Comparison of ENCODE assay signal across 1 cellular context in the genomic region with DNA sequence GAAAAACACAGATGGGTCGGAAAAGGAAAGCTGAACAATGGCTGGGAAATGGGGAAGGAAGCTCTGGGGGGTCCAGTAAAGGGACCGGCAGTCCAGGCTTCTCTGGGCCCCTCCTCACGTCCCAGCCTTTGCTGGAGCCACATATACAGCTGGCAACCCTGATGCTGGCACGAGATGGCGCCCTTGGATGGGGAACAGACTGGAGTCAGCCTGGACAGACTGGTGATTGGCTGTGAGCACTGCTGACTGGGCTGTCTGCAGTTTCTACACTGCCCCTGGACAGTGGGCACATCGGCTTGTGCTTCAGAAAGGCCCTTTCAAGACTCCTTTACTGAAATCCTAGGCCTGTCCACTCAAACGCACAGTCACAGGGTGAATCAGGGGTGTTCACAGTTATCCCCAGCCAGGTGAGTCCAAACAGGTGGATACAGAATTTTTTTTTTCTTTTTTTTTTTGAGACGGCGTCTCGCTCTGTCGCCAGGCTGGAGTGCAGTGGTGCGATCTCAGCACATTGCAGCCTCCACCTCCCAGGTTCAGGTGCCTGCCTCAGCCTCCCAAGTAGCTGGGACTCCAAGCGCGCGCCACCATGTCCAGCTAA.
A peak's percentile ranks its signal among the peaks of the same experiment; 100 is the strongest.
TF ChIP-seq lines count a peak whose summit lies in the region.

No MANE protein-coding gene starts in this region.

TF ChIP-seq in HepG2, 621 proteins besides CTCF, POLR2A, EP300 and RAD21 (continued from another document and continues in another):
- TF ChIP-seq, protein P1, sequence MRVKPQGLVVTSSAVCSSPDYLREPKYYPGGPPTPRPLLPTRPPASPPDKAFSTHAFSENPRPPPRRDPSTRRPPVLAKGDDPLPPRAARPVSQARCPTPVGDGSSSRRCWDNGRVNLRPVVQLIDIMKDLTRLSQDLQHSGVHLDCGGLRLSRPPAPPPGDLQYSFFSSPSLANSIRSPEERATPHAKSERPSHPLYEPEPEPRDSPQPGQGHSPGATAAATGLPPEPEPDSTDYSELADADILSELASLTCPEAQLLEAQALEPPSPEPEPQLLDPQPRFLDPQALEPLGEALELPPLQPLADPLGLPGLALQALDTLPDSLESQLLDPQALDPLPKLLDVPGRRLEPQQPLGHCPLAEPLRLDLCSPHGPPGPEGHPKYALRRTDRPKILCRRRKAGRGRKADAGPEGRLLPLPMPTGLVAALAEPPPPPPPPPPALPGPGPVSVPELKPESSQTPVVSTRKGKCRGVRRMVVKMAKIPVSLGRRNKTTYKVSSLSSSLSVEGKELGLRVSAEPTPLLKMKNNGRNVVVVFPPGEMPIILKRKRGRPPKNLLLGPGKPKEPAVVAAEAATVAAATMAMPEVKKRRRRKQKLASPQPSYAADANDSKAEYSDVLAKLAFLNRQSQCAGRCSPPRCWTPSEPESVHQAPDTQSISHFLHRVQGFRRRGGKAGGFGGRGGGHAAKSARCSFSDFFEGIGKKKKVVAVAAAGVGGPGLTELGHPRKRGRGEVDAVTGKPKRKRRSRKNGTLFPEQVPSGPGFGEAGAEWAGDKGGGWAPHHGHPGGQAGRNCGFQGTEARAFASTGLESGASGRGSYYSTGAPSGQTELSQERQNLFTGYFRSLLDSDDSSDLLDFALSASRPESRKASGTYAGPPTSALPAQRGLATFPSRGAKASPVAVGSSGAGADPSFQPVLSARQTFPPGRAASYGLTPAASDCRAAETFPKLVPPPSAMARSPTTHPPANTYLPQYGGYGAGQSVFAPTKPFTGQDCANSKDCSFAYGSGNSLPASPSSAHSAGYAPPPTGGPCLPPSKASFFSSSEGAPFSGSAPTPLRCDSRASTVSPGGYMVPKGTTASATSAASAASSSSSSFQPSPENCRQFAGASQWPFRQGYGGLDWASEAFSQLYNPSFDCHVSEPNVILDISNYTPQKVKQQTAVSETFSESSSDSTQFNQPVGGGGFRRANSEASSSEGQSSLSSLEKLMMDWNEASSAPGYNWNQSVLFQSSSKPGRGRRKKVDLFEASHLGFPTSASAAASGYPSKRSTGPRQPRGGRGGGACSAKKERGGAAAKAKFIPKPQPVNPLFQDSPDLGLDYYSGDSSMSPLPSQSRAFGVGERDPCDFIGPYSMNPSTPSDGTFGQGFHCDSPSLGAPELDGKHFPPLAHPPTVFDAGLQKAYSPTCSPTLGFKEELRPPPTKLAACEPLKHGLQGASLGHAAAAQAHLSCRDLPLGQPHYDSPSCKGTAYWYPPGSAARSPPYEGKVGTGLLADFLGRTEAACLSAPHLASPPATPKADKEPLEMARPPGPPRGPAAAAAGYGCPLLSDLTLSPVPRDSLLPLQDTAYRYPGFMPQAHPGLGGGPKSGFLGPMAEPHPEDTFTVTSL (CRISPR knock-in tag; IDR thresholded peaks at IDR 0.05; ENCODE audit: borderline replicate concordance): no peak
- TF ChIP-seq SMAD3 (CRISPR knock-in tag; IDR thresholded peaks at IDR 0.05): 0 out of 2 replicates have a peak, but pooled peaks have one; percentile 36
- TF ChIP-seq, protein P2, sequence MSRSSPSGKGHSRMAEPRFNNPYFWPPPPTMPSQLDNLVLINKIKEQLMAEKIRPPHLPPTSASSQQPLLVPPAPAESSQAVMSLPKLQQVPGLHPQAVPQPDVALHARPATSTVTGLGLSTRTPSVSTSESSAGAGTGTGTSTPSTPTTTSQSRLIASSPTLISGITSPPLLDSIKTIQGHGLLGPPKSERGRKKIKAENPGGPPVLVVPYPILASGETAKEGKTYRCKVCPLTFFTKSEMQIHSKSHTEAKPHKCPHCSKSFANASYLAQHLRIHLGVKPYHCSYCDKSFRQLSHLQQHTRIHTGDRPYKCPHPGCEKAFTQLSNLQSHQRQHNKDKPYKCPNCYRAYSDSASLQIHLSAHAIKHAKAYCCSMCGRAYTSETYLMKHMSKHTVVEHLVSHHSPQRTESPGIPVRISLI (CRISPR knock-in tag; IDR thresholded peaks at IDR 0.05; ENCODE audit: borderline replicate concordance): 0 out of 2 replicates have a peak, but pooled peaks have one; percentile 31
- TF ChIP-seq ZNF569 (CRISPR knock-in tag; IDR thresholded peaks at IDR 0.05; ENCODE audit: borderline replicate concordance): no peak
- no peak for TF ChIP-seq ZNF605 (CRISPR knock-in tag; IDR thresholded peaks at IDR 0.05)
- TF ChIP-seq ZNF12 (CRISPR knock-in tag; IDR thresholded peaks at IDR 0.05): no peak
- no peak for TF ChIP-seq ZNF205 (CRISPR knock-in tag; IDR thresholded peaks at IDR 0.05)
- TF ChIP-seq, protein P3, sequence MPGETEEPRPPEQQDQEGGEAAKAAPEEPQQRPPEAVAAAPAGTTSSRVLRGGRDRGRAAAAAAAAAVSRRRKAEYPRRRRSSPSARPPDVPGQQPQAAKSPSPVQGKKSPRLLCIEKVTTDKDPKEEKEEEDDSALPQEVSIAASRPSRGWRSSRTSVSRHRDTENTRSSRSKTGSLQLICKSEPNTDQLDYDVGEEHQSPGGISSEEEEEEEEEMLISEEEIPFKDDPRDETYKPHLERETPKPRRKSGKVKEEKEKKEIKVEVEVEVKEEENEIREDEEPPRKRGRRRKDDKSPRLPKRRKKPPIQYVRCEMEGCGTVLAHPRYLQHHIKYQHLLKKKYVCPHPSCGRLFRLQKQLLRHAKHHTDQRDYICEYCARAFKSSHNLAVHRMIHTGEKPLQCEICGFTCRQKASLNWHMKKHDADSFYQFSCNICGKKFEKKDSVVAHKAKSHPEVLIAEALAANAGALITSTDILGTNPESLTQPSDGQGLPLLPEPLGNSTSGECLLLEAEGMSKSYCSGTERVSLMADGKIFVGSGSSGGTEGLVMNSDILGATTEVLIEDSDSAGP (CRISPR knock-in tag; IDR thresholded peaks at IDR 0.05; ENCODE audit: borderline replicate concordance): peak; percentile 37; the same call in 1 of the 2 replicates
- TF ChIP-seq FOXA1 (IDR thresholded peaks at IDR 0.05): no peak
- TF ChIP-seq FOXA1 (CRISPR knock-in tag; IDR thresholded peaks at IDR 0.05): 0 out of 2 replicates have a peak, but pooled peaks have one; percentile 30
- TF ChIP-seq PPARG (CRISPR knock-in tag; conservative IDR thresholded peaks at IDR 0.05): 0 out of 2 replicates have a peak, but pooled peaks have one; percentile 22
- TF ChIP-seq ELF3 (CRISPR knock-in tag; IDR thresholded peaks at IDR 0.05): no peak
- TF ChIP-seq ZNF331 (CRISPR knock-in tag; IDR thresholded peaks at IDR 0.05): peak; percentile 34; the same call in 1 of the 2 replicates
- TF ChIP-seq RBM22 (optimal IDR thresholded peaks at IDR 0.05; ENCODE audit: low read length): no peak
- no peak for TF ChIP-seq HNRNPK (IDR thresholded peaks at IDR 0.05; ENCODE audit: low read depth, low read length, poor library complexity, severe bottlenecking)
- TF ChIP-seq NFYC (CRISPR knock-in tag; IDR thresholded peaks at IDR 0.05): peak; percentile 34; the same call in 1 of the 2 replicates
- no peak for TF ChIP-seq ZNF83 (CRISPR knock-in tag; IDR thresholded peaks at IDR 0.05; ENCODE audit: borderline replicate concordance)
- TF ChIP-seq ELF4 (CRISPR knock-in tag; IDR thresholded peaks at IDR 0.05; ENCODE audit: borderline replicate concordance): no peak
- TF ChIP-seq ZNF747 (CRISPR knock-in tag; IDR thresholded peaks at IDR 0.05; ENCODE audit: borderline replicate concordance): no peak
- TF ChIP-seq CBFB (CRISPR knock-in tag; IDR thresholded peaks at IDR 0.05): 0 out of 2 replicates have a peak, but pooled peaks have one; percentile 44
- TF ChIP-seq, protein P4, sequence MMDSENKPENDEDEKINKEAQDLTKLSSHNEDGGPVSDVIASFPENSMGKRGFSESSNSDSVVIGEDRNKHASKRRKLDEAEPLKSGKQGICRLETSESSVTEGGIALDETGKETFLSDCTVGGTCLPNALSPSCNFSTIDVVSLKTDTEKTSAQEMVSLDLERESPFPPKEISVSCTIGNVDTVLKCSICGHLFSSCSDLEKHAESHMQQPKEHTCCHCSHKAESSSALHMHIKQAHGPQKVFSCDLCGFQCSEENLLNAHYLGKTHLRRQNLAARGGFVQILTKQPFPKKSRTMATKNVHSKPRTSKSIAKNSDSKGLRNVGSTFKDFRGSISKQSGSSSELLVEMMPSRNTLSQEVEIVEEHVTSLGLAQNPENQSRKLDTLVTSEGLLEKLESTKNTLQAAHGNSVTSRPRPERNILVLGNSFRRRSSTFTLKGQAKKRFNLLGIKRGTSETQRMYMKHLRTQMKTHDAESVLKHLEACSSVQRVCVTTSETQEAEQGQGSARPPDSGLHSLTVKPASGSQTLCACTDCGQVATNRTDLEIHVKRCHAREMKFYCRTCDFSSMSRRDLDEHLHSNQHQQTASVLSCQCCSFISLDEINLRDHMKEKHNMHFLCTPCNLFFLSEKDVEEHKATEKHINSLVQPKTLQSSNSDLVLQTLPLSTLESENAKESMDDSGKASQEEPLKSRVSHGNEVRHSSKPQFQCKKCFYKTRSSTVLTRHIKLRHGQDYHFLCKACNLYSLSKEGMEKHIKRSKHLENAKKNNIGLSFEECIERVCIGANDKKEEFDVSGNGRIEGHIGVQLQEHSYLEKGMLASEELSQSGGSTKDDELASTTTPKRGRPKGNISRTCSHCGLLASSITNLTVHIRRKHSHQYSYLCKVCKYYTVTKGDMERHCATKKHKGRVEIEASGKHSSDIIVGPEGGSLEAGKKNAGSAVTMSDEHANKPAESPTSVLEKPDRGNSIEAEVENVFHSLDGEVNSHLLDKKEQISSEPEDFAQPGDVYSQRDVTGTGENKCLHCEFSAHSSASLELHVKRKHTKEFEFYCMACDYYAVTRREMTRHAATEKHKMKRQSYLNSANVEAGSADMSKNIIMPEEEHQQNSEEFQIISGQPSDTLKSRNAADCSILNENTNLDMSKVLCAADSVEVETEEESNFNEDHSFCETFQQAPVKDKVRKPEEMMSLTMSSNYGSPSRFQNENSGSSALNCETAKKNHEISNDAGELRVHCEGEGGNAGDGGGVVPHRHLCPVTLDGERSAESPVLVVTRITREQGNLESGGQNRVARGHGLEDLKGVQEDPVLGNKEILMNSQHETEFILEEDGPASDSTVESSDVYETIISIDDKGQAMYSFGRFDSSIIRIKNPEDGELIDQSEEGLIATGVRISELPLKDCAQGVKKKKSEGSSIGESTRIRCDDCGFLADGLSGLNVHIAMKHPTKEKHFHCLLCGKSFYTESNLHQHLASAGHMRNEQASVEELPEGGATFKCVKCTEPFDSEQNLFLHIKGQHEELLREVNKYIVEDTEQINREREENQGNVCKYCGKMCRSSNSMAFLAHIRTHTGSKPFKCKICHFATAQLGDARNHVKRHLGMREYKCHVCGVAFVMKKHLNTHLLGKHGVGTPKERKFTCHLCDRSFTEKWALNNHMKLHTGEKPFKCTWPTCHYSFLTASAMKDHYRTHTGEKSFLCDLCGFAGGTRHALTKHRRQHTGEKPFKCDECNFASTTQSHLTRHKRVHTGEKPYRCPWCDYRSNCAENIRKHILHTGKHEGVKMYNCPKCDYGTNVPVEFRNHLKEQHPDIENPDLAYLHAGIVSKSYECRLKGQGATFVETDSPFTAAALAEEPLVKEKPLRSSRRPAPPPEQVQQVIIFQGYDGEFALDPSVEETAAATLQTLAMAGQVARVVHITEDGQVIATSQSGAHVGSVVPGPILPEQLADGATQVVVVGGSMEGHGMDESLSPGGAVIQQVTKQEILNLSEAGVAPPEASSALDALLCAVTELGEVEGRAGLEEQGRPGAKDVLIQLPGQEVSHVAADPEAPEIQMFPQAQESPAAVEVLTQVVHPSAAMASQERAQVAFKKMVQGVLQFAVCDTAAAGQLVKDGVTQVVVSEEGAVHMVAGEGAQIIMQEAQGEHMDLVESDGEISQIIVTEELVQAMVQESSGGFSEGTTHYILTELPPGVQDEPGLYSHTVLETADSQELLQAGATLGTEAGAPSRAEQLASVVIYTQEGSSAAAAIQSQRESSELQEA (CRISPR knock-in tag; IDR thresholded peaks at IDR 0.05; ENCODE audit: not compliant biosample characterization): no peak
- TF ChIP-seq ZBTB26 (CRISPR knock-in tag; IDR thresholded peaks at IDR 0.05; ENCODE audit: borderline replicate concordance): peak; percentile 18; the same call in 1 of the 2 replicates
- 0 out of 2 replicates have a peak, but pooled peaks have one; percentile 25 for TF ChIP-seq ZBTB25 (CRISPR knock-in tag; IDR thresholded peaks at IDR 0.05)
- no peak for TF ChIP-seq ZNF451 (CRISPR knock-in tag; IDR thresholded peaks at IDR 0.05)
- TF ChIP-seq TBP (CRISPR knock-in tag; IDR thresholded peaks at IDR 0.05): no peak
- TF ChIP-seq ZIK1 (CRISPR knock-in tag; IDR thresholded peaks at IDR 0.05; ENCODE audit: borderline replicate concordance, low read depth): no peak
- no peak for TF ChIP-seq PAX8 (CRISPR knock-in tag; IDR thresholded peaks at IDR 0.05; ENCODE audit: borderline replicate concordance)
- TF ChIP-seq SP1 (IDR thresholded peaks at IDR 0.05): no peak
- TF ChIP-seq SP1 (CRISPR knock-in tag; IDR thresholded peaks at IDR 0.05): no peak
- TF ChIP-seq TFAP4 (IDR thresholded peaks at IDR 0.05; ENCODE audit: borderline replicate concordance, low read depth): peak; percentile 58; the same call in 1 of the 2 replicates
- no peak for TF ChIP-seq AHR (CRISPR knock-in tag; IDR thresholded peaks at IDR 0.05)
- no peak for TF ChIP-seq ZNF629 (CRISPR knock-in tag; conservative IDR thresholded peaks at IDR 0.05)
- TF ChIP-seq CBX5 (CRISPR knock-in tag; IDR thresholded peaks at IDR 0.05; ENCODE audit: borderline replicate concordance): 0 out of 2 replicates have a peak, but pooled peaks have one; percentile 24
- no peak for TF ChIP-seq SETDB1 (CRISPR knock-in tag; IDR thresholded peaks at IDR 0.05; ENCODE audit: borderline replicate concordance)
- TF ChIP-seq, protein P5, sequence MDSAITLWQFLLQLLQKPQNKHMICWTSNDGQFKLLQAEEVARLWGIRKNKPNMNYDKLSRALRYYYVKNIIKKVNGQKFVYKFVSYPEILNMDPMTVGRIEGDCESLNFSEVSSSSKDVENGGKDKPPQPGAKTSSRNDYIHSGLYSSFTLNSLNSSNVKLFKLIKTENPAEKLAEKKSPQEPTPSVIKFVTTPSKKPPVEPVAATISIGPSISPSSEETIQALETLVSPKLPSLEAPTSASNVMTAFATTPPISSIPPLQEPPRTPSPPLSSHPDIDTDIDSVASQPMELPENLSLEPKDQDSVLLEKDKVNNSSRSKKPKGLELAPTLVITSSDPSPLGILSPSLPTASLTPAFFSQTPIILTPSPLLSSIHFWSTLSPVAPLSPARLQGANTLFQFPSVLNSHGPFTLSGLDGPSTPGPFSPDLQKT (CRISPR knock-in tag; IDR thresholded peaks at IDR 0.05; ENCODE audit: borderline replicate concordance): no peak
